In the genomic region with DNA sequence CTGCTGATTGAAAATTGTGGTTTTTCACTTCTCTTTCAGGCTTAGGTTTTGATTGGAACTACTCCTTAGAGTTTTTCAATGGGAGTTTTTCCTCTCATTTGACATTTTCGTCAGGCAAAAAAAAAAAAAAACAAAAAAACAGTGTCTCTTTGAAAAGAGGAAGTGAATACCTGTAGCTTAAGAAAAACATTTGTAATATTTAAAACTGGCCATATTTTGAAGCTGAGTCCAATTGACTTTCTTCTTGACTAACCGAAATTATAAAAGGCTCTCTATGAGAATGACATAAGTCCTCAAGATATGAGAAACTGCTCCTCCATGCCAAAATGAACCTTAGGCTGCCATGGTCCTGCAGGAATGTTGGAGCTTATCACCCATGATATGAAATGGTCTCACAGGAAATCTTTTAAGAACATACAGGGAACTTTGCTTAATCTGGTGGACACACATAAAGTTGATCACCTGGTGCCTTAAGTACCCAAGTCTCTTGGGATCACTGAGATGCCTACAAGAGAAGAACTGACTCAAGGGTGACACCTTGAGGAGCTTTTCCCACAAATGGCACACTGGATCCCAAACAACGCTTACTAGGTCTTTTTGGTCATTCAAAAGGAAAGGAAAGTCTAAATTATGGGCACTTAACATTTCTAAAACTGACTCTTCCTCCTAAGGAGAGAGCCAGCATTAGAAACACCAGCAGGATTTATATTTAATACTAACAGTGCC, we compare ENCODE assay signal across 21 cellular contexts.
DNase-seq lines count a peak whose midpoint lies in the region; ATAC-seq, FAIRE-seq and TF ChIP-seq lines count a peak whose summit lies in the region.
"Had no signal": no experiment of that assay in that cellular context is flagged by ENCODE, and none has a peak within 500 bp of the region (broad histone marks: within the 10 kb centered on the region; RNA-seq: fewer than 3 reads in every experiment).

No MANE protein-coding gene starts in this region.

- 27% methylated on average over 3 of the region's 3 CpGs for WGBS in GM12878 (ENCODE audit: insufficient coverage, insufficient replicate concordance, low lambda C conversion rate, missing lambda C conversion rate)

- intact Hi-C loops in GM12878 (cut with micrococcal nuclease; ENCODE audit: unreplicated experiment), result no loop called here

- no peak overlapping the region for H3K4me2 ChIP-seq in GM12878 (ENCODE audit: control insufficient read depth, insufficient read depth)

- H3K27me3 ChIP-seq in GM12878 (replicated peaks in 1 of 2; ENCODE audit: control insufficient read depth in 2 of 2, insufficient read depth in 2 of 2, low read length in 1 of 2), result no peaks in the 10 kb centered on the region
- no peaks in the 10 kb centered on the region for H3K27me3 ChIP-seq in MG63
- H3K27me3 ChIP-seq: esophagus muscularis mucosa had no signal

- RAD21 ChIA-PET in GM12878 (lab: Charles Lee; ENCODE audit: unreplicated experiment), result no interaction called here

- no peaks in the 10 kb centered on the region for H3K79me2 ChIP-seq in GM12878 (ENCODE audit: control insufficient read depth, insufficient read depth, low read length)

- TF ChIP-seq CTCF in AG09319 (IDR thresholded peaks at IDR 0.05; ENCODE audit: low read depth, low read length) (peak; percentile 26), GM10266 (IDR thresholded peaks at IDR 0.05; ENCODE audit: control insufficient read depth, insufficient read depth, low read depth, missing control alignments) (peak; percentile 26), GM12878 (IDR thresholded peaks at IDR 0.05 in 2 of 3, conservative IDR thresholded peaks at IDR 0.05 in 1 of 3; ENCODE audit: control insufficient read depth in 2 of 3, extremely low read depth in 1 of 3, insufficient read depth in 1 of 3, low read depth in 3 of 3, low read length in 3 of 3) (peak; percentile 10 to 25 (median 13); a peak in 2 of 6 replicates)

- FAIRE-seq in GM12878 (lab: Jason Lieb, UNC), result no peak
- FAIRE-seq: TTC549 had no signal

- POLR2A ChIA-PET in GM12878 (lab: Charles Lee), result no interaction called here

- SMC1A ChIA-PET in GM12878 (lab: Charles Lee; ENCODE audit: uncharacterized antibody, unreplicated experiment), result interaction anchor here (0.6 to 1.2 kb wide), 4 partner anchors 14 to 824 kb away, joined by 3 to 5 read pairs (median 4); no protein-coding TSS in a partner anchor

- CTCF ChIA-PET in GM12878 (lab: Yijun Ruan, JAX), result interaction anchor here (0.6 to 1.7 kb wide), 4 partner anchors 12 to 186 kb away, joined by 3 to 10 read pairs (median 3); no protein-coding TSS in a partner anchor

- H3K36me3 ChIP-seq in GM12878 (ENCODE audit: control insufficient read depth in 2 of 2, insufficient read depth in 2 of 2, low read length in 1 of 2), result no peaks in the 10 kb centered on the region
- H3K36me3 ChIP-seq in MG63, result no peaks in the 10 kb centered on the region
- H3K36me3 ChIP-seq: esophagus muscularis mucosa had no signal

- ATAC-seq in GM12878, result no peak
- ATAC-seq: activated CD8-positive, alpha-beta T cell treated with anti-CD3 and anti-CD28 coated beads for 36 hours; stimulated activated memory B cell treated with anti-CD40 and anti-IgM and Interleukin-4, amounts not matched to agents 10 μg/mL and 1 μg/mL and 100 μg/mL, for 72 hours had no signal

- no peak for TF ChIP-seq POLR2A in GM12878 (IDR thresholded peaks at IDR 0.05; ENCODE audit: low read depth, low read length)

- no peak for TF ChIP-seq RAD21 in GM12878 (IDR thresholded peaks at IDR 0.05; ENCODE audit: insufficient read depth, low read depth, low read length)

- no peak for TF ChIP-seq EP300 in GM12878 (IDR thresholded peaks at IDR 0.05; ENCODE audit: borderline replicate concordance in 1 of 2, control insufficient read depth in 1 of 2, low read depth in 2 of 2, low read length in 2 of 2)

- no peak overlapping the region for H3K27ac ChIP-seq in GM12878 (ENCODE audit: control insufficient read depth, insufficient read depth)
- H3K27ac ChIP-seq: esophagus muscularis mucosa had no signal

- no peaks in the 10 kb centered on the region for H4K20me1 ChIP-seq in GM12878 (ENCODE audit: control insufficient read depth, insufficient read depth)

- H2AFZ ChIP-seq in GM12878 (ENCODE audit: control insufficient read depth, low read depth, low read length), result no peak overlapping the region

- no peak for DNase-seq in AG09319 (ENCODE audit: extremely low read depth, low read depth)
- no peak for DNase-seq in GM10266 (ENCODE audit: extremely low spot score)
- DNase-seq in M059J (ENCODE audit: low read depth), result peak; percentile 2
- no peak for DNase-seq in GM12878 (ENCODE audit: low read depth, low spot score)
- DNase-seq in MG63, result no peak
- no peak for DNase-seq in cerebellar cortex (ENCODE audit: low spot score)
- DNase-seq in NCI-H1417 treated with DMSO at 0.1 percent for 48 hours (lab: John Stamatoyannopoulos, UW), result no peak
- no peak for DNase-seq in kidney tubule cell (ENCODE audit: low spot score)
- DNase-seq: activated CD8-positive, alpha-beta T cell treated with anti-CD3 and anti-CD28 coated beads for 36 hours; anterior cingulate cortex; C1 segment of cervical spinal cord; GF-D8; HFFc6; hypothalamus; NCI-H1048; NCI-H510A; nucleus accumbens; SIG-M5 had no signal

- peaks cover 4% of the 10 kb centered on the region; the same call in 1 of the 2 replicates for H3K4me1 ChIP-seq in GM12878 (ENCODE audit: control insufficient read depth, insufficient read depth, low read length)
- H3K4me1 ChIP-seq: esophagus muscularis mucosa had no signal

- BruUV-seq in GM12878 (replicated peaks; lab: Mats Ljungman, UMichigan), result no TSS peak

- no peaks in the 10 kb centered on the region for H3K9me3 ChIP-seq in GM12878 (replicated peaks; ENCODE audit: control insufficient read depth, insufficient read depth, low read length)
- H3K9me3 ChIP-seq in MG63, result no peaks in the 10 kb centered on the region
- H3K9me3 ChIP-seq: esophagus muscularis mucosa had no signal

- in situ Hi-C loops in GM12878 (cut with MboI), result no loop called here

- no peak overlapping the region for H3K9ac ChIP-seq in GM12878 (ENCODE audit: control insufficient read depth, insufficient read depth, low read length)

- H3K4me3 ChIP-seq in GM12878, result no peak overlapping the region
- no peak overlapping the region for H3K4me3 ChIP-seq in MG63
- H3K4me3 ChIP-seq: esophagus muscularis mucosa had no signal

TF ChIP-seq in GM12878, 131 proteins besides CTCF, POLR2A, EP300 and RAD21:
- TF ChIP-seq RCOR1 (conservative IDR thresholded peaks at IDR 0.05; ENCODE audit: low read depth, low read length) (no peak), SPI1 (IDR thresholded peaks at IDR 0.05; ENCODE audit: borderline replicate concordance, insufficient read depth, low read depth, low read length) (peak; percentile 74)
